Comparison of ENCODE assay signal across 8 cellular contexts in genomic region chr12:123115409-123116111, GRCh38. TPM values are rescaled to one million over a fixed set of nuclear protein-coding genes. Genes with fewer than 3 reads are reported as not detected.
DNase-seq lines count a peak whose midpoint lies in the region; ATAC-seq and TF ChIP-seq lines count a peak whose summit lies in the region.

No MANE protein-coding gene starts in this region.

- H3K9me3 Mint-ChIP-seq in CD8-positive, alpha-beta T cell = no peaks in the 10 kb centered on the region
- H3K9me3 Mint-ChIP-seq in endothelial cell (ENCODE audit: unreplicated experiment) = no peaks in the 10 kb centered on the region

- DNase-seq in CD8-positive, alpha-beta T cell = peak in 2 of 7 experiments; percentile 19 to 65
- DNase-seq in NOMO-1 treated with dmso at 0.1 percent for 144 hours (lab: John Stamatoyannopoulos, UW; ENCODE audit: unreplicated experiment) (peak; percentile 37), endothelial cell (ENCODE audit: low spot score) (no peak), nucleus accumbens (lab: John Stamatoyannopoulos, UW) (peak in 47 of 56 donors; percentile 13 to 88 (median 61)), NCI-H2107 treated with DMSO at 0.1 percent for 48 hours (lab: John Stamatoyannopoulos, UW; ENCODE audit: unreplicated experiment) (no peak)

- peak; percentile 87 for ATAC-seq in CD8-positive, alpha-beta T cell
- ATAC-seq in HG03139 (IDR thresholded peaks at IDR 0.05; ENCODE audit: unreplicated experiment) (no peak), GM18867 (IDR thresholded peaks at IDR 0.05; ENCODE audit: unreplicated experiment) (no peak), HG02973 (IDR thresholded peaks at IDR 0.05; ENCODE audit: unreplicated experiment) (no peak)

- H3K27ac ChIP-seq in CD8-positive, alpha-beta T cell (ENCODE audit: low read depth, low read length) = peak overlapping the region; percentile 37

- peak overlapping the region; percentile 35 for H3K4me3 Mint-ChIP-seq in CD8-positive, alpha-beta T cell
- peak overlapping the region; percentile 42 for H3K4me3 Mint-ChIP-seq in endothelial cell (ENCODE audit: unreplicated experiment)

- H3K36me3 Mint-ChIP-seq in CD8-positive, alpha-beta T cell = no peaks in the 10 kb centered on the region
- no peaks in the 10 kb centered on the region for H3K36me3 Mint-ChIP-seq in endothelial cell (ENCODE audit: low read depth, unreplicated experiment)

- no peaks in the 10 kb centered on the region for H3K9me3 ChIP-seq in CD8-positive, alpha-beta T cell (ENCODE audit: low read length)

- H3K27me3 ChIP-seq in CD8-positive, alpha-beta T cell (ENCODE audit: insufficient read depth, low read length) = no peaks in the 10 kb centered on the region

- intact Hi-C loops in CD8-positive, alpha-beta T cell (cut with DNase I, micrococcal nuclease) = no loop called here

- H3K4me1 Mint-ChIP-seq in CD8-positive, alpha-beta T cell (ENCODE audit: low read depth) = peaks cover 76% of the 10 kb centered on the region
- no peaks in the 10 kb centered on the region for H3K4me1 Mint-ChIP-seq in endothelial cell (ENCODE audit: unreplicated experiment)

- POLR2A ChIA-PET in CD8-positive, alpha-beta T cell (lab: Charles Lee) = interaction anchor here (0.8 to 1.4 kb wide), 2 partner anchors 15 to 117 kb away, joined by 4 to 5 read pairs; partner anchors contain the start of gene MPHOSPH9

- no peak for TF ChIP-seq CTCF in CD8-positive, alpha-beta T cell (IDR thresholded peaks at IDR 0.05)
- TF ChIP-seq CTCF in endothelial cell (IDR thresholded peaks at IDR 0.05; ENCODE audit: unreplicated experiment) = no peak

- peaks cover 45% of the 10 kb centered on the region for H3K4me1 ChIP-seq in CD8-positive, alpha-beta T cell (ENCODE audit: insufficient read depth, low read length)

- H3K27me3 Mint-ChIP-seq in CD8-positive, alpha-beta T cell (ENCODE audit: low read depth) = no peaks in the 10 kb centered on the region
- peaks cover 2% of the 10 kb centered on the region for H3K27me3 Mint-ChIP-seq in endothelial cell (ENCODE audit: unreplicated experiment)

- no peak overlapping the region for H3K4me3 ChIP-seq in CD8-positive, alpha-beta T cell (ENCODE audit: low read depth, low read length)

- H3K36me3 ChIP-seq in CD8-positive, alpha-beta T cell (ENCODE audit: insufficient read depth, low read length) = no peaks in the 10 kb centered on the region

- CTCF ChIA-PET in CD8-positive, alpha-beta T cell (lab: Charles Lee) = interaction anchor here (0.6 to 1.9 kb wide), 5 partner anchors 10 to 71 kb away, joined by 3 to 8 read pairs (median 3); no protein-coding TSS in a partner anchor

- peak overlapping the region; percentile 95 for H3K27ac Mint-ChIP-seq in CD8-positive, alpha-beta T cell
- H3K27ac Mint-ChIP-seq in endothelial cell (ENCODE audit: unreplicated experiment) = no peak overlapping the region

RNA-seq across cellular contexts. Expression of gene PITPNM2, which starts 35.3 kb away (rescaled TPM):
- 10 to 100 TPM; 28.1 to 29.2 TPM for total RNA-seq in CD8-positive, alpha-beta T cell
- total RNA-seq in endothelial cell (ENCODE audit: unreplicated experiment) = 14.3 TPM

Comparison
In these comparisons a context has a peak if more than half of its experiments do, and no peak if none do; other contexts are left out.
1. DNase-seq: peak in NOMO-1 treated with dmso at 0.1 percent for 144 hours (single experiment) and nucleus accumbens (47 of 56); none in endothelial cell (single experiment) and NCI-H2107 treated with DMSO at 0.1 percent for 48 hours (single experiment).